In the genomic region with DNA sequence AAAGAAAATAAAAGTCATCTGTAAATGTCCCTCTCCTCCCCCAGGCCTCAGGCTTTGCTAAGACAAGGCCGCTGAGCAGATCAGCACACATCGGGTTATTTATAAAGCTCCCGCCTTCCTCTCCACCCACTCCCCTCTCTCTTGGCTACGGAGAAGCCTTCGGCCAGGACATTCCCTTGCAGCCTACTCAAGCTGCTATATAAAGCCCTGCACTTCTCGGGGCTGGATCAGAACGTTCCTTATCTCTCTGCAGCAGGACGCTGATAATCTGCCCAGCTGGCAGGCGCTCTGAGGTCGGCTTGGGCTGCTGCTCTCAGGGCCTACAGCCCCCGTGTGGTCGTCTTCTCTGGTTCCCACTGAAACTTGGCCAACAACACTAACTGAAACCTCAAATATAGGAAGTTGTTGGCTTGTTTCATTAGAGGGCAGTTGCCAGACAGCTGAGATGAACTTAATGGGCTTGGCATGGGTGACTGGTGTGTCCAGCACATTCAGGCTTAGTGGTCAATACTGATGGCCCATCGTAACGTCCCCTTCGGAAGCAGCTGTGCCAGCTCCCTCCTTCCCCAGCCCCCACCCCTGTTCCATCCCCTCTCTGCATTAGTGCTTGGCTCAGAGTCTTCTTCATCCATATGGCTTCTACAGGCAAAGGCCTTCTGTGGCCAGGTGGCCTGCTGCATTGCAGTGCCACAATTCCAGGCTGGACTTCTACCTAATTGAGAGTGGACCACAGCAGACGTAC, we compare ENCODE assay signal across 9 cellular contexts.
A peak's percentile ranks its signal among the peaks of the same experiment; 100 is the strongest.
DNase-seq lines count a peak whose midpoint lies in the region; ATAC-seq, FAIRE-seq and TF ChIP-seq lines count a peak whose summit lies in the region.
"Had no signal": no experiment of that assay in that cellular context is flagged by ENCODE, and none has a peak within 500 bp of the region (broad histone marks: within the 10 kb centered on the region; RNA-seq: fewer than 3 reads in every experiment).

No MANE protein-coding gene starts in this region.

- no peak overlapping the region for H3K4me3 Mint-ChIP-seq in activated T-helper 2 cell treated with anti-CD3 and anti-CD28 coated beads, Interferon-gamma antibody, Interleukin-2, Interleukin-4, amounts not matched to agents 10 μg/mL and 5 μg/mL and 100 μg/mL, durations not matched to agents 14 hours and 24 hours and 36 hours (ENCODE audit: low read depth)

- peaks cover 47% of the 10 kb centered on the region for H3K4me1 Mint-ChIP-seq in activated T-helper 2 cell treated with anti-CD3 and anti-CD28 coated beads, Interferon-gamma antibody, Interleukin-2, Interleukin-4, amounts not matched to agents 10 μg/mL and 5 μg/mL and 100 μg/mL, durations not matched to agents 14 hours and 24 hours and 36 hours (ENCODE audit: low read depth)

- H3K27me3 ChIP-seq in foreskin keratinocyte, result no peaks in the 10 kb centered on the region

- H3K9me3 Mint-ChIP-seq in activated T-helper 2 cell treated with anti-CD3 and anti-CD28 coated beads, Interferon-gamma antibody, Interleukin-2, Interleukin-4, amounts not matched to agents 10 μg/mL and 5 μg/mL and 100 μg/mL, durations not matched to agents 14 hours and 24 hours and 36 hours, result no peaks in the 10 kb centered on the region

- ATAC-seq in GM19035 (IDR thresholded peaks at IDR 0.05; ENCODE audit: unreplicated experiment) (peak; percentile 73), HG03097 (IDR thresholded peaks at IDR 0.05; ENCODE audit: low FRiP score, unreplicated experiment) (peak; percentile 58), foreskin keratinocyte (peak; percentile 10)

- peaks cover 12% of the 10 kb centered on the region for H3K27me3 Mint-ChIP-seq in activated T-helper 2 cell treated with anti-CD3 and anti-CD28 coated beads, Interferon-gamma antibody, Interleukin-2, Interleukin-4, amounts not matched to agents 10 μg/mL and 5 μg/mL and 100 μg/mL, durations not matched to agents 14 hours and 24 hours and 36 hours (ENCODE audit: low read depth)

- in situ Hi-C loops in SK-MEL-5 (cut with HindIII; ENCODE audit: low pct_unique_long_range_greater_than_20kb, low sequenced_read_pairs), result no loop called here

- no peaks in the 10 kb centered on the region for H3K36me3 Mint-ChIP-seq in activated T-helper 2 cell treated with anti-CD3 and anti-CD28 coated beads, Interferon-gamma antibody, Interleukin-2, Interleukin-4, amounts not matched to agents 10 μg/mL and 5 μg/mL and 100 μg/mL, durations not matched to agents 14 hours and 24 hours and 36 hours (ENCODE audit: low read depth)

- DNase-seq in AG08395 (ENCODE audit: low spot score) (peak; percentile 38), SK-MEL-5 (ENCODE audit: low read depth, low spot score) (peak; percentile 18), foreskin keratinocyte (no peak), pons (ENCODE audit: low spot score) (peak; percentile 79), RCC 7860 (ENCODE audit: low spot score) (no peak)
- no peak for DNase-seq in activated T-helper 2 cell treated with anti-CD3 and anti-CD28 coated beads, Interferon-gamma antibody, Interleukin-2, Interleukin-4, amounts not matched to agents 10 μg/mL and 5 μg/mL and 100 μg/mL, durations not matched to agents 14 hours and 24 hours and 36 hours (ENCODE audit: low spot score)

- intact Hi-C loops in activated T-helper 2 cell treated with anti-CD3 and anti-CD28 coated beads, Interferon-gamma antibody, Interleukin-2, Interleukin-4, amounts not matched to agents 10 μg/mL and 5 μg/mL and 100 μg/mL, durations not matched to agents 14 hours and 24 hours and 36 hours (cut with micrococcal nuclease), result no loop called here

- H3K27ac ChIP-seq in foreskin keratinocyte, result no peak overlapping the region

- no peak for FAIRE-seq in RCC 7860 (lab: Jason Lieb, UNC)
- FAIRE-seq: colon had no signal

- no peak for TF ChIP-seq CTCF in foreskin keratinocyte (conservative IDR thresholded peaks at IDR 0.05)

- no peak overlapping the region for H3K27ac Mint-ChIP-seq in activated T-helper 2 cell treated with anti-CD3 and anti-CD28 coated beads, Interferon-gamma antibody, Interleukin-2, Interleukin-4, amounts not matched to agents 10 μg/mL and 5 μg/mL and 100 μg/mL, durations not matched to agents 14 hours and 24 hours and 36 hours

- peaks cover 16% of the 10 kb centered on the region for H3K4me1 ChIP-seq in foreskin keratinocyte

Comparison
In these comparisons a context has a peak if more than half of its experiments do, and no peak if none do; other contexts are left out.
1. DNase-seq: peak in AG08395 (single experiment), SK-MEL-5 (single experiment) and pons (single experiment); none in foreskin keratinocyte (0 of 2), RCC 7860 (single experiment) and activated T-helper 2 cell treated with anti-CD3 and anti-CD28 coated beads, Interferon-gamma antibody, Interleukin-2, Interleukin-4, amounts not matched to agents 10 μg/mL and 5 μg/mL and 100 μg/mL, durations not matched to agents 14 hours and 24 hours and 36 hours (single experiment).
2. ATAC-seq: peak in every context shown above with its lines; median percentile 73 in GM19035; 58 in HG03097; 10 in foreskin keratinocyte.